Comparison of ENCODE assay signal across 9 cellular contexts in genomic region chr2:113503094-113504042, GRCh38. TPM values are rescaled to one million over a fixed set of nuclear protein-coding genes. Genes with fewer than 3 reads are reported as not detected.
DNase-seq lines count a peak whose midpoint lies in the region; ATAC-seq and TF ChIP-seq lines count a peak whose summit lies in the region.
"Not testable (repeated sequence)": the region's sequence is repeated elsewhere in the genome, so short reads cannot be mapped to it uniquely, and the experiment has no call there.
"Had no signal": no experiment of that assay in that cellular context is flagged by ENCODE, and none has a peak within 500 bp of the region (broad histone marks: within the 10 kb centered on the region; RNA-seq: fewer than 3 reads in every experiment).

No MANE protein-coding gene starts in this region.

- 0 to 1% (median 0%) methylated on average over 24 to 116 of the region's 116 CpGs; no CpG with 5 or more reads in 1 of the 4 donors for whole genome bisulfite sequencing in heart left ventricle, 4 donors

- not testable (repeated sequence) for H3K27ac Mint-ChIP-seq in Caco-2 (ENCODE audit: unreplicated experiment)
- H3K27ac Mint-ChIP-seq in naive B cell, result peak overlapping the region in 2 of 6 donors; percentile 23 to 39
- peak overlapping the region; percentile 14 for H3K27ac Mint-ChIP-seq in stimulated activated memory B cell treated with anti-CD40 and anti-IgM and Interleukin-4, amounts not matched to agents 10 μg/mL and 1 μg/mL and 100 μg/mL, for 72 hours

- TF ChIP-seq POLR2A in heart left ventricle (IDR thresholded peaks at IDR 0.05), result not testable (repeated sequence)

- H3K27me3 ChIP-seq in Caco-2 (replicated peaks; ENCODE audit: control insufficient read depth, insufficient read depth, low read length), result not testable (repeated sequence)
- H3K27me3 ChIP-seq in heart left ventricle, result peaks cover 5 to 81% (median 46%) of the 10 kb centered on the region in 9 donors

- H3K27ac ChIP-seq in heart left ventricle, result not testable (repeated sequence)

- H3K36me3 ChIP-seq in Caco-2 (ENCODE audit: control insufficient read depth, insufficient read depth, low read length); heart left ventricle: not testable (repeated sequence)

- H3K4me1 ChIP-seq in Caco-2, result not testable (repeated sequence)
- peaks cover 0 to 22% (median 10%) of the 10 kb centered on the region in 12 donors for H3K4me1 ChIP-seq in heart left ventricle

- intact Hi-C loops in Caco-2 (cut with micrococcal nuclease; ENCODE audit: unreplicated experiment); heart left ventricle (cut with DNase I): not testable (repeated sequence)

- ATAC-seq in GM21423 (IDR thresholded peaks at IDR 0.05; ENCODE audit: unreplicated experiment) (peak; percentile 79), HG03460 (IDR thresholded peaks at IDR 0.05; ENCODE audit: unreplicated experiment) (peak; percentile 61), heart left ventricle (peak in 3 of 4 donors; percentile 67 to 80 (median 80)), naive B cell (ENCODE audit: low read depth in 2 of 2) (peak; percentile 80)
- ATAC-seq in stimulated activated memory B cell treated with anti-CD40 and anti-IgM and Interleukin-4, amounts not matched to agents 10 μg/mL and 1 μg/mL and 100 μg/mL, for 72 hours, result peak; percentile 71

- peaks cover 14% of the 10 kb centered on the region for H3K27me3 Mint-ChIP-seq in Caco-2 (ENCODE audit: insufficient read depth, unreplicated experiment)
- peaks cover 0 to 14% (median 9%) of the 10 kb centered on the region in 3 donors for H3K27me3 Mint-ChIP-seq in naive B cell
- H3K27me3 Mint-ChIP-seq in stimulated activated memory B cell treated with anti-CD40 and anti-IgM and Interleukin-4, amounts not matched to agents 10 μg/mL and 1 μg/mL and 100 μg/mL, for 72 hours, result peaks cover 18% of the 10 kb centered on the region

- H3K4me3 ChIP-seq in Caco-2 (ENCODE audit: low read depth, low read length) (peak overlapping the region; percentile 33), heart left ventricle (peak overlapping the region; percentile 32 to 62 (median 48))

- H3K36me3 Mint-ChIP-seq in Caco-2 (ENCODE audit: insufficient read depth, unreplicated experiment); naive B cell; stimulated activated memory B cell treated with anti-CD40 and anti-IgM and Interleukin-4, amounts not matched to agents 10 μg/mL and 1 μg/mL and 100 μg/mL, for 72 hours: not testable (repeated sequence)

- H3K4me3 Mint-ChIP-seq in Caco-2 (ENCODE audit: unreplicated experiment) (peak overlapping the region; percentile 78), naive B cell (peak overlapping the region in 7 of 8 donors; percentile 67 to 87 (median 70))
- H3K4me3 Mint-ChIP-seq in stimulated activated memory B cell treated with anti-CD40 and anti-IgM and Interleukin-4, amounts not matched to agents 10 μg/mL and 1 μg/mL and 100 μg/mL, for 72 hours, result peak overlapping the region; percentile 56

- TF ChIP-seq CTCF in Caco-2 (IDR thresholded peaks at IDR 0.05; ENCODE audit: insufficient read depth in 1 of 2, low read depth in 1 of 2, low read length in 1 of 2, severe bottlenecking in 1 of 2, unreplicated experiment in 1 of 2); heart left ventricle (IDR thresholded peaks at IDR 0.05): not testable (repeated sequence)

- CTCF ChIA-PET in Caco-2 (lab: Charles Lee), result not testable (repeated sequence)

- BruUV-seq in Caco-2 (replicated peaks; lab: Mats Ljungman, UMichigan), result not testable (repeated sequence)

- H3K4me1 Mint-ChIP-seq in Caco-2 (ENCODE audit: low read depth, unreplicated experiment); stimulated activated memory B cell treated with anti-CD40 and anti-IgM and Interleukin-4, amounts not matched to agents 10 μg/mL and 1 μg/mL and 100 μg/mL, for 72 hours: not testable (repeated sequence)
- H3K4me1 Mint-ChIP-seq in naive B cell, result peaks cover 3 to 21% (median 11%) of the 10 kb centered on the region in 3 donors

- POLR2A ChIA-PET in Caco-2 (lab: Charles Lee), result not testable (repeated sequence)

- not testable (repeated sequence) for H3K9me3 ChIP-seq in Caco-2, heart left ventricle

- DNase-seq in Caco-2 (peak in 1 of 2 experiments; percentile 49), brain pericyte (ENCODE audit: low read depth, low spot score) (peak; percentile 5), heart left ventricle (peak in 4 of 5 donors; percentile 29 to 75 (median 38)), naive B cell (peak; percentile 7)
- DNase-seq in activated CD4-positive, CD25-positive, alpha-beta regulatory T cell treated with anti-CD3 and anti-CD28 coated beads, Interleukin-2, amount 50 U/mL, for 72 hours, result peak; percentile 36

- H3K9me3 Mint-ChIP-seq in Caco-2 (ENCODE audit: unreplicated experiment); naive B cell; stimulated activated memory B cell treated with anti-CD40 and anti-IgM and Interleukin-4, amounts not matched to agents 10 μg/mL and 1 μg/mL and 100 μg/mL, for 72 hours: not testable (repeated sequence)

RNA-seq across cellular contexts. Expression of gene FOXD4L1, which starts 4.9 kb away (rescaled TPM):
- total RNA-seq in Caco-2 (2022), result 0.32 and 0.73 TPM in 2 replicates
- under 1 TPM in 1 of 9 donors, not detected in 8; 0.09 TPM for total RNA-seq in heart left ventricle
- polyA plus RNA-seq in heart left ventricle, result under 1 TPM; 0.08 to 0.10 TPM
- polyA plus RNA-seq in naive B cell (ENCODE audit: low read depth in 6 of 6), result not detected
- total RNA-seq: mesenteric fat pad had no signal
